Comparison of ENCODE assay signal across 18 cellular contexts in genomic region chr12:100345020-100345767, GRCh38. TPM values are rescaled to one million over a fixed set of nuclear protein-coding genes. Genes with fewer than 3 reads are reported as not detected.
DNase-seq lines count a peak whose midpoint lies in the region; ATAC-seq and TF ChIP-seq lines count a peak whose summit lies in the region.
"Had no signal": no experiment of that assay in that cellular context is flagged by ENCODE, and none has a peak within 500 bp of the region (broad histone marks: within the 10 kb centered on the region; RNA-seq: fewer than 3 reads in every experiment).

No MANE protein-coding gene starts in this region.

- DNase-seq in LNCaP clone FGC (ENCODE audit: low read depth) (peak; percentile 59), left lobe of liver (ENCODE audit: low spot score) (no peak), upper lobe of left lung (no peak), inferior parietal cortex (ENCODE audit: extremely low spot score) (no peak), NCI-H1930 (lab: John Stamatoyannopoulos, UW) (no peak), SW480 (ENCODE audit: low spot score) (no peak)
- DNase-seq: ACHN, C1 segment of cervical spinal cord, NCI-H1092 treated with DMSO at 0.1 percent for 48 hours, NCI-H146, NCI-H2081, NCI-H510A, NCI-H82, OCI-M1, SHP77 treated with DMSO at 0.1 percent for 48 hours had no signal

- TF ChIP-seq CTCF in LNCaP clone FGC (IDR thresholded peaks at IDR 0.05; ENCODE audit: control insufficient read depth, extremely low read depth, insufficient read depth) (0 out of 2 replicates have a peak, but pooled peaks have one; percentile 0), VCaP (conservative IDR thresholded peaks at IDR 0.05) (no peak), upper lobe of left lung (IDR thresholded peaks at IDR 0.05) (no peak)

- no peaks in the 10 kb centered on the region for H3K27me3 ChIP-seq in upper lobe of left lung

- no peaks in the 10 kb centered on the region for H3K9me3 ChIP-seq in upper lobe of left lung

- WGBS in upper lobe of left lung, 2 donors = 44 to 59% methylated on average over 1 of the region's 1 CpG

- H3K36me3 ChIP-seq in upper lobe of left lung = no peaks in the 10 kb centered on the region

- peaks cover 0 to 4% (median 0%) of the 10 kb centered on the region in 4 donors for H3K4me1 ChIP-seq in upper lobe of left lung

- H3K4me3 ChIP-seq in LNCaP clone FGC (ENCODE audit: low read depth, low read length) (no peak overlapping the region), upper lobe of left lung (no peak overlapping the region)

- H3K27ac ChIP-seq in VCaP = peak overlapping the region; percentile 20
- no peak overlapping the region for H3K27ac ChIP-seq in upper lobe of left lung

- ATAC-seq in left lobe of liver = peak; percentile 12
- ATAC-seq in upper lobe of left lung (ENCODE audit: low FRiP score in 2 of 2) = peak; percentile 34 to 38

- TF ChIP-seq POLR2A in upper lobe of left lung (IDR thresholded peaks at IDR 0.05) = no peak

- no peak for TF ChIP-seq EP300 in upper lobe of left lung (IDR thresholded peaks at IDR 0.05)

RNA-seq across cellular contexts. Expression of gene SLC17A8, which starts 11.7 kb away (rescaled TPM):
- total RNA-seq in left lobe of liver (0.23 TPM), upper lobe of left lung (under 1 TPM in 4 of 6 donors, not detected in 2; 0.11 to 0.55 (median 0.36) TPM)
- total RNA-seq: LHCN-M2, RPMI7951 had no signal
